ENCODE assay signal across 9 cellular contexts in genomic region chr5:84382363-84383295, GRCh38. TPM values are rescaled to one million over a fixed set of nuclear protein-coding genes. Genes with fewer than 3 reads are reported as not detected.
DNase-seq lines count a peak whose midpoint lies in the region; ATAC-seq and TF ChIP-seq lines count a peak whose summit lies in the region.
"Had no signal": no experiment of that assay in that cellular context is flagged by ENCODE, and none has a peak within 500 bp of the region (broad histone marks: within the 10 kb centered on the region; RNA-seq: fewer than 3 reads in every experiment).

No MANE protein-coding gene starts in this region.

- H2AFZ ChIP-seq in osteoblast (ENCODE audit: low read length): peak overlapping the region; percentile 84

- H3K9me3 Mint-ChIP-seq in glutamatergic neuron (ENCODE audit: unreplicated experiment): peaks cover 24% of the 10 kb centered on the region

- no peak for TF ChIP-seq CTCF in AG04450 (IDR thresholded peaks at IDR 0.05; ENCODE audit: low read depth, low read length)
- 0 out of 2 replicates have a peak, but pooled peaks have one; percentile 5 for TF ChIP-seq CTCF in WERI-Rb-1 (IDR thresholded peaks at IDR 0.05; ENCODE audit: low read depth, low read length)
- no peak for TF ChIP-seq CTCF in glutamatergic neuron (IDR thresholded peaks at IDR 0.05; ENCODE audit: partially characterized antibody, unreplicated experiment)
- TF ChIP-seq CTCF in osteoblast (IDR thresholded peaks at IDR 0.05; ENCODE audit: extremely low read depth, low read depth, low read length): no peak

- H3K4me2 ChIP-seq in osteoblast (ENCODE audit: insufficient read depth, low read length): peak overlapping the region; percentile 97

- H3K27me3 Mint-ChIP-seq in glutamatergic neuron (ENCODE audit: unreplicated experiment): peaks cover 23% of the 10 kb centered on the region

- POLR2A ChIA-PET in AG04450 (lab: Yijun Ruan, JAX): interaction anchor here (0.6 to 1.4 kb wide), 2 partner anchors 11 to 140 kb away, joined by 4 to 5 read pairs; no protein-coding TSS in a partner anchor

- H3K4me3 Mint-ChIP-seq in glutamatergic neuron (ENCODE audit: unreplicated experiment): peak overlapping the region; percentile 97

- H3K27ac ChIP-seq in AG04450 (ENCODE audit: low read depth, low read length): peak overlapping the region; percentile 58
- no peak overlapping the region; the same call in 1 of the 2 replicates for H3K27ac ChIP-seq in HUES64 (ENCODE audit: low read depth, low read length)
- peak overlapping the region; percentile 80 for H3K27ac ChIP-seq in WERI-Rb-1
- peak overlapping the region; percentile 83 for H3K27ac ChIP-seq in osteoblast (ENCODE audit: low read depth, low read length)

- H4K20me1 ChIP-seq in osteoblast (ENCODE audit: insufficient read depth, low read length): no peaks in the 10 kb centered on the region

- H3K9me3 ChIP-seq in AG04450 (ENCODE audit: control insufficient read depth, insufficient read depth, low read length) (no peaks in the 10 kb centered on the region; the same call in 1 of the 2 replicates), HUES64 (ENCODE audit: insufficient read depth, low read depth, low read length) (no peaks in the 10 kb centered on the region), WERI-Rb-1 (ENCODE audit: severe bottlenecking) (no peaks in the 10 kb centered on the region), osteoblast (ENCODE audit: low read depth, low read length) (no peaks in the 10 kb centered on the region)

- ATAC-seq in HG03045 (IDR thresholded peaks at IDR 0.05; ENCODE audit: unreplicated experiment): no peak

- peak overlapping the region; percentile 97 for H3K27ac Mint-ChIP-seq in glutamatergic neuron (ENCODE audit: unreplicated experiment)

- H3K79me2 ChIP-seq in osteoblast (ENCODE audit: insufficient read depth, low read length): peaks cover 65% of the 10 kb centered on the region

- no peaks in the 10 kb centered on the region for H3K36me3 ChIP-seq in HUES64 (ENCODE audit: insufficient read depth, low read length)
- H3K36me3 ChIP-seq in WERI-Rb-1: no peaks in the 10 kb centered on the region; the same call in 1 of the 2 replicates
- peaks cover 1% of the 10 kb centered on the region for H3K36me3 ChIP-seq in osteoblast (ENCODE audit: insufficient read depth, low read length)

- WGBS in HUES64: 1% methylated on average over 42 of the region's 45 CpGs

- DNase-seq in AG04450 (ENCODE audit: low read depth, low spot score) (no peak), WERI-Rb-1 (peak; percentile 64), glutamatergic neuron (peak; percentile 83), osteoblast (ENCODE audit: insufficient read length, low spot score, missing footprints) (peak; percentile 69), NCI-H2171 (lab: John Stamatoyannopoulos, UW) (no peak), germinal center (ENCODE audit: low spot score) (no peak)

- H3K27me3 ChIP-seq in AG04450 (ENCODE audit: control insufficient read depth, insufficient read depth, low read length) (no peaks in the 10 kb centered on the region), HUES64 (ENCODE audit: insufficient read depth, low read length) (peaks cover 32% of the 10 kb centered on the region), WERI-Rb-1 (ENCODE audit: insufficient read depth, low read depth, severe bottlenecking) (no peaks in the 10 kb centered on the region), osteoblast (ENCODE audit: insufficient read depth, low read length) (no peaks in the 10 kb centered on the region)

- peak overlapping the region; percentile 54 for H3K9ac ChIP-seq in HUES64 (ENCODE audit: low read depth, low read length)

- H3K4me1 ChIP-seq in HUES64 (ENCODE audit: insufficient read depth, low read length) (peaks cover 38% of the 10 kb centered on the region), osteoblast (ENCODE audit: insufficient read depth, low read length) (peaks cover 51% of the 10 kb centered on the region)

- CTCF ChIA-PET in AG04450 (lab: Charles Lee): no interaction called here

- no peaks in the 10 kb centered on the region for H3K36me3 Mint-ChIP-seq in glutamatergic neuron (ENCODE audit: unreplicated experiment)

- H3K4me3 ChIP-seq in AG04450 (ENCODE audit: low read depth, low read length) (peak overlapping the region; percentile 82), HUES64 (ENCODE audit: low read length) (peak overlapping the region; percentile 67), WERI-Rb-1 (ENCODE audit: low read depth, low read length) (peak overlapping the region; percentile 90), osteoblast (ENCODE audit: insufficient read depth, low read length) (peak overlapping the region; percentile 95)

- H3K4me1 Mint-ChIP-seq in glutamatergic neuron (ENCODE audit: low read depth, unreplicated experiment): peaks cover 20% of the 10 kb centered on the region

RNA-seq across cellular contexts. Expression of gene EDIL3, which starts 2.1 kb away (rescaled TPM):
- polyA plus RNA-seq in AG04450 (2011; rRNA removed): 42.0 and 61.9 TPM in 2 replicates
- polyA minus RNA-seq in AG04450 (2011; rRNA and poly(A)+ RNA removed): 27.6 and 43.1 TPM in 2 replicates
- 22.1 TPM for polyA plus RNA-seq in HUES64 (2013, experiment 1 of 2)
- 21.7 TPM for polyA plus RNA-seq in HUES64 (2013, experiment 2 of 2)
- 220 TPM for total RNA-seq in glutamatergic neuron (ENCODE audit: unreplicated experiment)
- total RNA-seq in osteoblast: 366 and 406 TPM in 2 replicates
- total RNA-seq: activated CD8-positive, alpha-beta memory T cell treated with anti-CD3 and anti-CD28 coated beads for 36 hours had no signal

Comparison
In these comparisons a context has a peak if more than half of its experiments do, and no peak if none do; other contexts are left out.
1. DNase-seq: peak in WERI-Rb-1 (single experiment), glutamatergic neuron (single experiment) and osteoblast (single experiment); none in AG04450 (single experiment), NCI-H2171 (single experiment) and germinal center (single experiment).
2. Peak in every context shown above with its lines, with median percentiles within 50 percentile points of each other: H3K4me3 ChIP-seq.